In genomic region chr5:132896685-132897084, GRCh38 we compare ENCODE assay signal across 1 cellular context.
TF ChIP-seq lines count a peak whose summit lies in the region.

No MANE protein-coding gene starts in this region.

TF ChIP-seq in K562, 482 proteins besides CTCF, POLR2A, EP300 and RAD21:
- TF ChIP-seq DACH1 (IDR thresholded peaks at IDR 0.05; ENCODE audit: partially characterized antibody) (no peak), GATA2 (CRISPR knock-in tag; IDR thresholded peaks at IDR 0.05) (no peak), PCBP1 (IDR thresholded peaks at IDR 0.05; ENCODE audit: low read depth, low read length, poor library complexity, severe bottlenecking) (no peak), MCM3 (IDR thresholded peaks at IDR 0.05) (no peak), RFX1 (IDR thresholded peaks at IDR 0.05) (no peak), CCNT2 (IDR thresholded peaks at IDR 0.05; ENCODE audit: borderline replicate concordance, extremely low read depth, insufficient read length, low read depth, low read length) (no peak), HSF4 (CRISPR knock-in tag; IDR thresholded peaks at IDR 0.05; ENCODE audit: borderline replicate concordance) (no peak)
